ENCODE assay signal across 18 cellular contexts in genomic region chr3:37571269-37571668, GRCh38.
DNase-seq lines count a peak whose midpoint lies in the region; ATAC-seq and TF ChIP-seq lines count a peak whose summit lies in the region.
"Had no signal": no experiment of that assay in that cellular context is flagged by ENCODE, and none has a peak within 500 bp of the region (broad histone marks: within the 10 kb centered on the region; RNA-seq: fewer than 3 reads in every experiment).

No MANE protein-coding gene starts in this region.

- peaks cover 5% of the 10 kb centered on the region for H3K36me3 Mint-ChIP-seq in neural progenitor cell
- peaks cover 4% of the 10 kb centered on the region for H3K36me3 Mint-ChIP-seq in activated naive CD8-positive, alpha-beta T cell treated with anti-CD3 and anti-CD28 coated beads, Interleukin-2, amount 50 U/mL, for 24 hours (ENCODE audit: low read depth)
- no peaks in the 10 kb centered on the region for H3K36me3 Mint-ChIP-seq in T-helper 2 cell treated with Interferon-gamma antibody and Interleukin-4, amounts not matched to agents 5 μg/mL and 100 μg/mL, for 36 hours (ENCODE audit: low read depth)

- H3K36me3 ChIP-seq in neural progenitor cell = no peaks in the 10 kb centered on the region

- no peaks in the 10 kb centered on the region for H3K27me3 ChIP-seq in neural progenitor cell

- TF ChIP-seq CTCF in neural progenitor cell (IDR thresholded peaks at IDR 0.05) = no peak

- H3K27me3 Mint-ChIP-seq in neural progenitor cell (ENCODE audit: insufficient read depth, low read depth) = peaks cover 4% of the 10 kb centered on the region
- peaks cover 5% of the 10 kb centered on the region for H3K27me3 Mint-ChIP-seq in activated naive CD8-positive, alpha-beta T cell treated with anti-CD3 and anti-CD28 coated beads, Interleukin-2, amount 50 U/mL, for 24 hours
- H3K27me3 Mint-ChIP-seq in T-helper 2 cell treated with Interferon-gamma antibody and Interleukin-4, amounts not matched to agents 5 μg/mL and 100 μg/mL, for 36 hours (ENCODE audit: low read depth) = no peaks in the 10 kb centered on the region
- H3K27me3 Mint-ChIP-seq: naive B cell had no signal

- H3K4me2 ChIP-seq in neural progenitor cell = no peak overlapping the region

- ATAC-seq in activated naive CD8-positive, alpha-beta T cell treated with anti-CD3 and anti-CD28 coated beads, Interleukin-2, amount 50 U/mL, for 24 hours = no peak
- ATAC-seq: esophagus mucosa had no signal

- no peaks in the 10 kb centered on the region for H3F3A ChIP-seq in neural progenitor cell (ENCODE audit: low read depth)

- no peaks in the 10 kb centered on the region for H3K4me1 Mint-ChIP-seq in neural progenitor cell
- H3K4me1 Mint-ChIP-seq in activated naive CD8-positive, alpha-beta T cell treated with anti-CD3 and anti-CD28 coated beads, Interleukin-2, amount 50 U/mL, for 24 hours = no peaks in the 10 kb centered on the region
- no peaks in the 10 kb centered on the region for H3K4me1 Mint-ChIP-seq in T-helper 2 cell treated with Interferon-gamma antibody and Interleukin-4, amounts not matched to agents 5 μg/mL and 100 μg/mL, for 36 hours (ENCODE audit: low read depth)
- H3K4me1 Mint-ChIP-seq: naive B cell had no signal

- peaks cover 8% of the 10 kb centered on the region for H3K9me3 ChIP-seq in neural progenitor cell (ENCODE audit: low read depth)

- H3K27ac Mint-ChIP-seq in neural progenitor cell = peak overlapping the region; percentile 33
- H3K27ac Mint-ChIP-seq in activated naive CD8-positive, alpha-beta T cell treated with anti-CD3 and anti-CD28 coated beads, Interleukin-2, amount 50 U/mL, for 24 hours = no peak overlapping the region
- H3K27ac Mint-ChIP-seq in T-helper 2 cell treated with Interferon-gamma antibody and Interleukin-4, amounts not matched to agents 5 μg/mL and 100 μg/mL, for 36 hours = no peak overlapping the region
- H3K27ac Mint-ChIP-seq: naive B cell had no signal

- H3K79me2 ChIP-seq in neural progenitor cell (ENCODE audit: low read depth) = no peaks in the 10 kb centered on the region

- H4K20me1 ChIP-seq in neural progenitor cell (ENCODE audit: low read depth) = no peaks in the 10 kb centered on the region

- peaks cover 24% of the 10 kb centered on the region for H3K9me3 Mint-ChIP-seq in neural progenitor cell
- peaks cover 10% of the 10 kb centered on the region for H3K9me3 Mint-ChIP-seq in activated naive CD8-positive, alpha-beta T cell treated with anti-CD3 and anti-CD28 coated beads, Interleukin-2, amount 50 U/mL, for 24 hours
- H3K9me3 Mint-ChIP-seq in T-helper 2 cell treated with Interferon-gamma antibody and Interleukin-4, amounts not matched to agents 5 μg/mL and 100 μg/mL, for 36 hours = peaks cover 20% of the 10 kb centered on the region

- DNase-seq in NCI-H82 (lab: John Stamatoyannopoulos, UW) = peak; percentile 6
- no peak for DNase-seq in NCI-H82 treated with DMSO at 0.1 percent for 48 hours (lab: John Stamatoyannopoulos, UW; ENCODE audit: unreplicated experiment)
- DNase-seq in RPMI7951 (ENCODE audit: low read depth) = peak; percentile 8
- DNase-seq in dermis microvascular lymphatic vessel endothelial cell (ENCODE audit: low read depth in 2 of 2) = peak; percentile 5 to 15
- no peak for DNase-seq in neural progenitor cell (ENCODE audit: low spot score)
- DNase-seq in activated naive CD8-positive, alpha-beta T cell treated with anti-CD3 and anti-CD28 coated beads, Interleukin-2, amount 50 U/mL, for 24 hours = no peak
- DNase-seq in T-helper 2 cell treated with Interferon-gamma antibody and Interleukin-4, amounts not matched to agents 5 μg/mL and 100 μg/mL, for 36 hours (ENCODE audit: low spot score) = no peak
- no peak for DNase-seq in posterior cingulate gyrus
- DNase-seq: activated CD4-positive, alpha-beta T cell treated with anti-CD3 and anti-CD28 coated beads, Interleukin-2, amount 50 U/mL, for 48 hours; activated T-cell treated with anti-CD3 and anti-CD28 coated beads, Interleukin-2, amount 50 U/mL, for 48 hours; hypothalamus; naive B cell; NCI-H2029 treated with DMSO at 0.1 percent for 48 hours; NCI-H774; SHP77; stimulated activated CD4-positive, alpha-beta T cell treated with anti-CD3 and anti-CD28 coated beads, Interleukin-2, amount 100 ng/mL, for 24 hours had no signal

- no peak overlapping the region for H3K4me3 ChIP-seq in neural progenitor cell
- H3K4me3 ChIP-seq: coronary artery had no signal

- H3K4me1 ChIP-seq in neural progenitor cell = no peaks in the 10 kb centered on the region

- intact Hi-C loops in posterior cingulate gyrus (cut with DNase I) = no loop called here

- no peak overlapping the region for H3K9ac ChIP-seq in neural progenitor cell

- H3K27ac ChIP-seq in neural progenitor cell = no peak overlapping the region

- H3K4me3 Mint-ChIP-seq in neural progenitor cell = no peak overlapping the region
- H3K4me3 Mint-ChIP-seq in activated naive CD8-positive, alpha-beta T cell treated with anti-CD3 and anti-CD28 coated beads, Interleukin-2, amount 50 U/mL, for 24 hours = no peak overlapping the region
- no peak overlapping the region for H3K4me3 Mint-ChIP-seq in T-helper 2 cell treated with Interferon-gamma antibody and Interleukin-4, amounts not matched to agents 5 μg/mL and 100 μg/mL, for 36 hours
- H3K4me3 Mint-ChIP-seq: naive B cell had no signal

- H2AFZ ChIP-seq in neural progenitor cell (replicated peaks) = no peak overlapping the region

Comparison
In these comparisons a context has a peak if more than half of its experiments do, and no peak if none do; other contexts are left out.
1. DNase-seq: peak in NCI-H82 (single experiment), RPMI7951 (single experiment) and dermis microvascular lymphatic vessel endothelial cell (2 of 2); none in NCI-H82 treated with DMSO at 0.1 percent for 48 hours (single experiment), neural progenitor cell (single experiment), activated naive CD8-positive, alpha-beta T cell treated with anti-CD3 and anti-CD28 coated beads, Interleukin-2, amount 50 U/mL, for 24 hours (single experiment), T-helper 2 cell treated with Interferon-gamma antibody and Interleukin-4, amounts not matched to agents 5 μg/mL and 100 μg/mL, for 36 hours (single experiment) and posterior cingulate gyrus (0 of 10).